1 cellular context compared by ENCODE assay signal in the genomic region with DNA sequence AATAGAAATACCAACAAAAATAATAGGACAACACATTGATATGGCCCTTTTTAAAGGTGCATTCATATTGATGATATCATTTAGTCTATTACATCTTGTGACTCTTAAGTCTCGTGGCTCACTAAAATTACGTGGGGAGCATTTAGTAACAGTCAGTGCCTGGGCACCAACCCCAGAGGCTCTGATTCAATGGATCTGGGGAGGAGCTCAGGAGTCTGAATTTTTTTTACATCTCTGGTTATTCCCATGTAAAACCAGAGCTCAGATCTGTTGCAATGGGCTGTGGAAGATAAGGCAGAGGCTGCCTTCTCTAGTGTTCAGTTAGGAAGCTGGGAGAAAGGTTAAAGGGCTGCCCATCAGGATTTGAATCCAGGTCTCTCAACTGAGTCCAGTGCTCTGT.
TF ChIP-seq lines count a peak whose summit lies in the region.

No MANE protein-coding gene starts in this region.

TF ChIP-seq in WTC11, 78 proteins besides CTCF, POLR2A, EP300 and RAD21 (continued from another document):
- TF ChIP-seq, protein P1, sequence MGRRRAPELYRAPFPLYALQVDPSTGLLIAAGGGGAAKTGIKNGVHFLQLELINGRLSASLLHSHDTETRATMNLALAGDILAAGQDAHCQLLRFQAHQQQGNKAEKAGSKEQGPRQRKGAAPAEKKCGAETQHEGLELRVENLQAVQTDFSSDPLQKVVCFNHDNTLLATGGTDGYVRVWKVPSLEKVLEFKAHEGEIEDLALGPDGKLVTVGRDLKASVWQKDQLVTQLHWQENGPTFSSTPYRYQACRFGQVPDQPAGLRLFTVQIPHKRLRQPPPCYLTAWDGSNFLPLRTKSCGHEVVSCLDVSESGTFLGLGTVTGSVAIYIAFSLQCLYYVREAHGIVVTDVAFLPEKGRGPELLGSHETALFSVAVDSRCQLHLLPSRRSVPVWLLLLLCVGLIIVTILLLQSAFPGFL (CRISPR knock-in tag; IDR thresholded peaks at IDR 0.05; ENCODE audit: borderline replicate concordance): no peak
- TF ChIP-seq MYBL2 (CRISPR knock-in tag; IDR thresholded peaks at IDR 0.05) (no peak), ZNF425 (CRISPR knock-in tag; conservative IDR thresholded peaks at IDR 0.05) (no peak), OVOL2 (CRISPR knock-in tag; IDR thresholded peaks at IDR 0.05; ENCODE audit: borderline replicate concordance) (no peak), ZSCAN18 (CRISPR knock-in tag; IDR thresholded peaks at IDR 0.05) (no peak), RORB (CRISPR knock-in tag; IDR thresholded peaks at IDR 0.05) (no peak), ZNF219 (CRISPR knock-in tag; IDR thresholded peaks at IDR 0.05; ENCODE audit: borderline replicate concordance) (no peak), ZNF317 (CRISPR knock-in tag; IDR thresholded peaks at IDR 0.05; ENCODE audit: borderline replicate concordance, low read depth) (no peak), NR1H2 (CRISPR knock-in tag; IDR thresholded peaks at IDR 0.05) (no peak)
- TF ChIP-seq, protein P2, sequence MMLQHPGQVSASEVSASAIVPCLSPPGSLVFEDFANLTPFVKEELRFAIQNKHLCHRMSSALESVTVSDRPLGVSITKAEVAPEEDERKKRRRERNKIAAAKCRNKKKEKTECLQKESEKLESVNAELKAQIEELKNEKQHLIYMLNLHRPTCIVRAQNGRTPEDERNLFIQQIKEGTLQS (CRISPR knock-in tag; conservative IDR thresholded peaks at IDR 0.05): no peak
